19 cellular contexts compared by ENCODE assay signal in genomic region chr2:42977236-42978174, GRCh38.
DNase-seq lines count a peak whose midpoint lies in the region; ATAC-seq, FAIRE-seq and TF ChIP-seq lines count a peak whose summit lies in the region.
"Had no signal": no experiment of that assay in that cellular context is flagged by ENCODE, and none has a peak within 500 bp of the region (broad histone marks: within the 10 kb centered on the region; RNA-seq: fewer than 3 reads in every experiment).

No MANE protein-coding gene starts in this region.

- H3K79me2 ChIP-seq in K562 (ENCODE audit: control insufficient read depth, insufficient read depth, low read length), result no peaks in the 10 kb centered on the region
- H3K79me2 ChIP-seq in neural progenitor cell (ENCODE audit: low read depth), result no peaks in the 10 kb centered on the region

- CTCF ChIA-PET in K562 (lab: Yijun Ruan, JAX; ENCODE audit: low intra/inter-chr PET ratio), result no interaction called here

- no TSS peak for BruUV-seq in K562 (replicated peaks; lab: Mats Ljungman, UMichigan)

- H3K36me3 ChIP-seq in K562 (ENCODE audit: control insufficient read depth, insufficient read depth, low read length) (no peaks in the 10 kb centered on the region), neural progenitor cell (no peaks in the 10 kb centered on the region), upper lobe of right lung (no peaks in the 10 kb centered on the region), lower lobe of right lung (no peaks in the 10 kb centered on the region)
- H3K36me3 ChIP-seq: heart left ventricle had no signal

- H3K4me1 ChIP-seq in K562 (replicated peaks in 1 of 2; ENCODE audit: control insufficient read depth in 2 of 2, insufficient read depth in 2 of 2, low read length in 2 of 2) (peaks cover 0 to 30% of the 10 kb centered on the region in 2 experiments; a peak in 3 of 5 replicates), neural progenitor cell (peaks cover 16% of the 10 kb centered on the region), upper lobe of right lung (peaks cover 15% of the 10 kb centered on the region), lower lobe of right lung (peaks cover 14% of the 10 kb centered on the region), foreskin keratinocyte (peaks cover 8% of the 10 kb centered on the region)

- H3K9me3 Mint-ChIP-seq in activated naive CD8-positive, alpha-beta T cell treated with anti-CD3 and anti-CD28 coated beads, Interleukin-2, amount 10 ng/mL, durations not matched to agents 7 days and 5 days, result no peaks in the 10 kb centered on the region
- no peaks in the 10 kb centered on the region for H3K9me3 Mint-ChIP-seq in activated naive CD8-positive, alpha-beta T cell treated with anti-CD3 and anti-CD28 coated beads for 36 hours
- H3K9me3 Mint-ChIP-seq in neural progenitor cell, result no peaks in the 10 kb centered on the region

- FAIRE-seq in K562 (lab: Jason Lieb, UNC), result no peak
- FAIRE-seq: H1 had no signal

- peaks cover 5% of the 10 kb centered on the region for H3F3A ChIP-seq in neural progenitor cell (ENCODE audit: low read depth)

- no peaks in the 10 kb centered on the region for H3K36me3 Mint-ChIP-seq in activated naive CD8-positive, alpha-beta T cell treated with anti-CD3 and anti-CD28 coated beads, Interleukin-2, amount 10 ng/mL, durations not matched to agents 7 days and 5 days
- H3K36me3 Mint-ChIP-seq in activated naive CD8-positive, alpha-beta T cell treated with anti-CD3 and anti-CD28 coated beads for 36 hours, result no peaks in the 10 kb centered on the region
- no peaks in the 10 kb centered on the region for H3K36me3 Mint-ChIP-seq in neural progenitor cell

- H3K4me2 ChIP-seq in K562 (ENCODE audit: insufficient read depth, low read length) (no peak overlapping the region), neural progenitor cell (no peak overlapping the region)
- H3K4me2 ChIP-seq: PC-9 had no signal

- no peaks in the 10 kb centered on the region for H3K27me3 ChIP-seq in K562 (ENCODE audit: control insufficient read depth in 2 of 2, insufficient read depth in 2 of 2, low read length in 2 of 2)
- no peaks in the 10 kb centered on the region for H3K27me3 ChIP-seq in neural progenitor cell
- no peaks in the 10 kb centered on the region for H3K27me3 ChIP-seq in upper lobe of right lung
- no peaks in the 10 kb centered on the region for H3K27me3 ChIP-seq in lower lobe of right lung (ENCODE audit: low read depth)
- no peaks in the 10 kb centered on the region for H3K27me3 ChIP-seq in foreskin keratinocyte
- H3K27me3 ChIP-seq: heart left ventricle had no signal

- H3K27ac ChIP-seq in K562 (ENCODE audit: extremely low read depth, low read depth, low read length) (no peak overlapping the region), neural progenitor cell (no peak overlapping the region), upper lobe of right lung (no peak overlapping the region), lower lobe of right lung (no peak overlapping the region), foreskin keratinocyte (no peak overlapping the region)
- H3K27ac ChIP-seq: heart left ventricle, PC-9 had no signal

- no peak for ATAC-seq in activated naive CD8-positive, alpha-beta T cell treated with anti-CD3 and anti-CD28 coated beads, Interleukin-2, amount 10 ng/mL, durations not matched to agents 7 days and 5 days (ENCODE audit: low read depth)
- ATAC-seq in K562 (no peak), upper lobe of right lung (no peak), GM21526 (IDR thresholded peaks at IDR 0.05; ENCODE audit: low FRiP score, unreplicated experiment) (no peak), lower lobe of right lung (no peak), foreskin keratinocyte (no peak)
- ATAC-seq: heart left ventricle, right cardiac atrium had no signal

- H3K9me1 ChIP-seq in K562 (ENCODE audit: control insufficient read depth, insufficient read depth, low read length), result no peaks in the 10 kb centered on the region

- H3K4me1 Mint-ChIP-seq in activated naive CD8-positive, alpha-beta T cell treated with anti-CD3 and anti-CD28 coated beads, Interleukin-2, amount 10 ng/mL, durations not matched to agents 7 days and 5 days, result peaks cover 8% of the 10 kb centered on the region
- H3K4me1 Mint-ChIP-seq in activated naive CD8-positive, alpha-beta T cell treated with anti-CD3 and anti-CD28 coated beads for 36 hours, result peaks cover 9% of the 10 kb centered on the region
- peaks cover 17% of the 10 kb centered on the region for H3K4me1 Mint-ChIP-seq in neural progenitor cell

- H3K9ac ChIP-seq in K562 (ENCODE audit: insufficient read depth in 1 of 2, low read depth in 2 of 2, low read length in 2 of 2), result peak overlapping the region in 1 of 2 experiments; percentile 9; a peak in 1 of 4 replicates
- no peak overlapping the region for H3K9ac ChIP-seq in neural progenitor cell

- H3K9me3 ChIP-seq in K562 (replicated peaks; ENCODE audit: control insufficient read depth, insufficient read depth, low read depth, low read length) (peaks cover 4% of the 10 kb centered on the region), neural progenitor cell (ENCODE audit: low read depth) (no peaks in the 10 kb centered on the region), upper lobe of right lung (no peaks in the 10 kb centered on the region), lower lobe of right lung (no peaks in the 10 kb centered on the region)

- peak overlapping the region; percentile 60 for H3K27ac Mint-ChIP-seq in activated naive CD8-positive, alpha-beta T cell treated with anti-CD3 and anti-CD28 coated beads, Interleukin-2, amount 10 ng/mL, durations not matched to agents 7 days and 5 days
- H3K27ac Mint-ChIP-seq in activated naive CD8-positive, alpha-beta T cell treated with anti-CD3 and anti-CD28 coated beads for 36 hours, result no peak overlapping the region
- peak overlapping the region; percentile 1 for H3K27ac Mint-ChIP-seq in neural progenitor cell

- intact Hi-C loops in K562 (cut with micrococcal nuclease) (loop anchor here (5.0 to 10.0 kb wide), 3 partner anchors 130 to 507 kb away; partner anchors contain the start of gene ZFP36L2), upper lobe of right lung (cut with DNase I) (loop anchor here (10.0 kb wide), 2 partner anchors 247 to 507 kb away; partner anchors contain the start of gene ZFP36L2), lower lobe of right lung (cut with DNase I) (no loop called here)

- H3K4me3 ChIP-seq in K562 (no peak overlapping the region), neural progenitor cell (no peak overlapping the region), upper lobe of right lung (no peak overlapping the region), lower lobe of right lung (no peak overlapping the region)
- H3K4me3 ChIP-seq: heart left ventricle, PC-9 had no signal

- H3K27me3 Mint-ChIP-seq in activated naive CD8-positive, alpha-beta T cell treated with anti-CD3 and anti-CD28 coated beads, Interleukin-2, amount 10 ng/mL, durations not matched to agents 7 days and 5 days, result peaks cover 5% of the 10 kb centered on the region
- H3K27me3 Mint-ChIP-seq in activated naive CD8-positive, alpha-beta T cell treated with anti-CD3 and anti-CD28 coated beads for 36 hours, result no peaks in the 10 kb centered on the region
- H3K27me3 Mint-ChIP-seq in neural progenitor cell (ENCODE audit: insufficient read depth, low read depth), result peaks cover 8% of the 10 kb centered on the region

- H4K20me1 ChIP-seq in K562 (replicated peaks; ENCODE audit: control insufficient read depth, insufficient read depth, low read length), result no peaks in the 10 kb centered on the region
- no peaks in the 10 kb centered on the region for H4K20me1 ChIP-seq in neural progenitor cell (ENCODE audit: low read depth)

- no peak overlapping the region for H3K4me3 Mint-ChIP-seq in activated naive CD8-positive, alpha-beta T cell treated with anti-CD3 and anti-CD28 coated beads, Interleukin-2, amount 10 ng/mL, durations not matched to agents 7 days and 5 days
- H3K4me3 Mint-ChIP-seq in activated naive CD8-positive, alpha-beta T cell treated with anti-CD3 and anti-CD28 coated beads for 36 hours, result no peak overlapping the region
- no peak overlapping the region for H3K4me3 Mint-ChIP-seq in neural progenitor cell

- 41% methylated on average over 10 of the region's 12 CpGs for WGBS in K562 (ENCODE audit: insufficient coverage, low coverage, missing lambda C conversion rate)

- POLR2A ChIA-PET in activated naive CD8-positive, alpha-beta T cell treated with anti-CD3 and anti-CD28 coated beads, Interleukin-2, amount 10 ng/mL, durations not matched to agents 7 days and 5 days (lab: Charles Lee), result no interaction called here
- POLR2A ChIA-PET in K562 (lab: Yijun Ruan, JAX), result interaction anchor here (0.6 to 1.0 kb wide), 5 partner anchors 12 to 335 kb away, joined by 3 to 4 read pairs (median 3); no protein-coding TSS in a partner anchor

- in situ Hi-C loops in K562 (cut with MboI), result loop anchor here (5.0 to 10.0 kb wide), 2 partner anchors 45 to 257 kb away; no protein-coding TSS in a partner anchor

- no peak for TF ChIP-seq RAD21 in K562 (CRISPR knock-in tag; conservative IDR thresholded peaks at IDR 0.05 in 1 of 2, IDR thresholded peaks at IDR 0.05 in 1 of 2)

- TF ChIP-seq POLR2A in K562 (conservative IDR thresholded peaks at IDR 0.05), result no peak

- TF ChIP-seq EP300 in K562 (IDR thresholded peaks at IDR 0.05; ENCODE audit: low read length), result no peak

- H2AFZ ChIP-seq in K562 (ENCODE audit: low read depth, low read length) (peak overlapping the region; percentile 17; the same call in 1 of the 2 replicates), neural progenitor cell (replicated peaks) (no peak overlapping the region)
- H2AFZ ChIP-seq: PC-9 had no signal

- TF ChIP-seq CTCF in K562 (IDR thresholded peaks at IDR 0.05 in 2 of 3, conservative IDR thresholded peaks at IDR 0.05 in 1 of 3; ENCODE audit: insufficient read depth in 2 of 3, low read depth in 1 of 3, low read length in 3 of 3) (no peak), neural progenitor cell (IDR thresholded peaks at IDR 0.05) (no peak), upper lobe of right lung (IDR thresholded peaks at IDR 0.05) (no peak), lower lobe of right lung (IDR thresholded peaks at IDR 0.05) (no peak), foreskin keratinocyte (conservative IDR thresholded peaks at IDR 0.05) (no peak)

- peak; percentile 15 for DNase-seq in activated naive CD8-positive, alpha-beta T cell treated with anti-CD3 and anti-CD28 coated beads, Interleukin-2, amount 10 ng/mL, durations not matched to agents 7 days and 5 days
- no peak for DNase-seq in activated naive CD8-positive, alpha-beta T cell treated with anti-CD3 and anti-CD28 coated beads for 36 hours
- DNase-seq in K562 (ENCODE audit: extremely low read depth in 1 of 4, low spot score in 3 of 4) (no peak), neural progenitor cell (ENCODE audit: low spot score) (no peak), upper lobe of right lung (peak; percentile 41), lower lobe of right lung (no peak), foreskin keratinocyte (no peak)
- DNase-seq: erythroblast; KBM-7; kidney glomerular epithelial cell; NCI-H146; NCI-H510A; PC-9; right cardiac atrium; stimulated activated CD4-positive, alpha-beta T cell treated with anti-CD3 and anti-CD28 coated beads, Interleukin-2, amount 100 ng/mL, for 48 hours; SW 1271 had no signal

TF ChIP-seq in K562, 482 proteins besides CTCF, POLR2A, EP300 and RAD21 (continues in another document):
- TF ChIP-seq PHB2 (IDR thresholded peaks at IDR 0.05; ENCODE audit: low read depth) (no peak), ZZZ3 (IDR thresholded peaks at IDR 0.05) (no peak), ZNF707 (CRISPR knock-in tag; conservative IDR thresholded peaks at IDR 0.05) (no peak), BCL6 (CRISPR knock-in tag; IDR thresholded peaks at IDR 0.05) (no peak)

Comparison
In these comparisons a context has a peak if more than half of its experiments do, and no peak if none do; other contexts are left out.
1. DNase-seq: peak in activated naive CD8-positive, alpha-beta T cell treated with anti-CD3 and anti-CD28 coated beads, Interleukin-2, amount 10 ng/mL, durations not matched to agents 7 days and 5 days (single experiment) and upper lobe of right lung (single experiment); none in activated naive CD8-positive, alpha-beta T cell treated with anti-CD3 and anti-CD28 coated beads for 36 hours (single experiment), K562 (0 of 4), neural progenitor cell (single experiment), lower lobe of right lung (single experiment) and foreskin keratinocyte (0 of 2).